ENCODE assay signal across 11 cellular contexts in the genomic region with DNA sequence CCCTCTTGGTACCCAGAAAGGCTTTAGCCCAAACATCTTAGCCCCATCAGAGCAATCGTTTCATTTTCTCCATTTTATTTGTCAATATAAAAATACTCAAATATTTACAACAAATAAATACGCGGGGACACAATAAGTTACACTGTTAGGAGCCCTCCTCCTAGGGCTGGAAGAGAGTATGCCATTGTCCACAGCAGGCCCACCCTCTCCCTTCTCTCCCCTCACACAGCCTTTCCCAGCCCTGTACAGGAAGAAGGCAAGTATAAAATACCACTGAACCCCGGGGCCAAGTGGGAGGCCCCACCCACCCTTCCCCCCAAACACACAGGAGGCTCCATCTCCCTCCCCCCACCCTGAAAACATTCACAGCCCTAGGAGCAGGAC. TPM values are rescaled to one million over a fixed set of nuclear protein-coding genes. Genes with fewer than 3 reads are reported as not detected.
DNase-seq lines count a peak whose midpoint lies in the region; ATAC-seq and TF ChIP-seq lines count a peak whose summit lies in the region.
"Had no signal": no experiment of that assay in that cellular context is flagged by ENCODE, and none has a peak within 500 bp of the region (broad histone marks: within the 10 kb centered on the region; RNA-seq: fewer than 3 reads in every experiment).

No MANE protein-coding gene starts in this region.

- H3K4me1 Mint-ChIP-seq in CD8-positive, alpha-beta memory T cell, result peaks cover 28 to 56% (median 43%) of the 10 kb centered on the region in 3 donors
- H3K4me1 Mint-ChIP-seq in activated naive CD8-positive, alpha-beta T cell treated with anti-CD3 and anti-CD28 coated beads, Interleukin-2, amount 50 U/mL, for 24 hours, result peaks cover 31% of the 10 kb centered on the region

- TF ChIP-seq POLR2A in body of pancreas (IDR thresholded peaks at IDR 0.05), result no peak

- ATAC-seq in activated naive CD8-positive, alpha-beta T cell treated with anti-CD3 and anti-CD28 coated beads, Interleukin-2, amount 50 U/mL, for 24 hours, result no peak
- ATAC-seq in mucosa of descending colon, result no peak
- no peak for ATAC-seq in body of pancreas
- ATAC-seq: esophagus mucosa had no signal

- DNase-seq in CD8-positive, alpha-beta memory T cell, result no peak
- DNase-seq in activated naive CD8-positive, alpha-beta T cell treated with anti-CD3 and anti-CD28 coated beads, Interleukin-2, amount 50 U/mL, for 24 hours, result no peak
- no peak for DNase-seq in smooth muscle cell (lab: John Stamatoyannopoulos, UW; ENCODE audit: unreplicated experiment)
- DNase-seq in mucosa of descending colon, result no peak
- no peak for DNase-seq in activated CD8-positive, alpha-beta memory T cell treated with anti-CD3 and anti-CD28 coated beads for 24 hours
- DNase-seq in Karpas-422, result no peak
- no peak for DNase-seq in body of pancreas
- DNase-seq: COR-L47 had no signal

- H3K27me3 Mint-ChIP-seq in CD8-positive, alpha-beta memory T cell, result no peaks in the 10 kb centered on the region
- no peaks in the 10 kb centered on the region for H3K27me3 Mint-ChIP-seq in activated naive CD8-positive, alpha-beta T cell treated with anti-CD3 and anti-CD28 coated beads, Interleukin-2, amount 50 U/mL, for 24 hours

- no peak overlapping the region for H3K4me2 ChIP-seq in smooth muscle cell
- no peak overlapping the region for H3K4me2 ChIP-seq in Karpas-422 (ENCODE audit: low read depth, low read length, poor library complexity, severe bottlenecking)

- peaks cover 32% of the 10 kb centered on the region for H3K4me1 ChIP-seq in CD8-positive, alpha-beta memory T cell (ENCODE audit: insufficient read depth, low read length)
- H3K4me1 ChIP-seq in smooth muscle cell (ENCODE audit: low read depth), result peaks cover 16% of the 10 kb centered on the region
- H3K4me1 ChIP-seq in mucosa of descending colon (ENCODE audit: low read depth), result peaks cover 26% of the 10 kb centered on the region
- H3K4me1 ChIP-seq in Karpas-422 (ENCODE audit: low read length), result peaks cover 17% of the 10 kb centered on the region
- H3K4me1 ChIP-seq in body of pancreas, result peaks cover 24% of the 10 kb centered on the region

- peaks cover 29% of the 10 kb centered on the region for H3K79me2 ChIP-seq in smooth muscle cell (ENCODE audit: low read depth)
- H3K79me2 ChIP-seq in Karpas-422 (ENCODE audit: low read length), result peaks cover 29% of the 10 kb centered on the region

- H3K27ac ChIP-seq in CD8-positive, alpha-beta memory T cell (ENCODE audit: low read depth, low read length), result no peak overlapping the region
- H3K27ac ChIP-seq in layer of hippocampus (ENCODE audit: low read depth, low read length) (peak overlapping the region; percentile 78), smooth muscle cell (ENCODE audit: low read depth) (peak overlapping the region; percentile 38), Karpas-422 (ENCODE audit: low read length) (no peak overlapping the region), body of pancreas (peak overlapping the region in 1 of 4 donors; percentile 46)

- H3K36me3 Mint-ChIP-seq in CD8-positive, alpha-beta memory T cell, result peaks cover 0 to 55% (median 12%) of the 10 kb centered on the region in 3 donors
- peaks cover 4% of the 10 kb centered on the region for H3K36me3 Mint-ChIP-seq in activated naive CD8-positive, alpha-beta T cell treated with anti-CD3 and anti-CD28 coated beads, Interleukin-2, amount 50 U/mL, for 24 hours (ENCODE audit: low read depth)

- intact Hi-C loops in mucosa of descending colon (cut with DNase I, micrococcal nuclease), result loop anchor here in 1 of 2 donors (5.0 kb wide), 1 partner anchor 93 kb away; no protein-coding TSS in a partner anchor
- intact Hi-C loops in body of pancreas (cut with DNase I), result loop anchor here (5.0 kb wide), 1 partner anchor 88 kb away; no protein-coding TSS in a partner anchor

- no peaks in the 10 kb centered on the region for H3K9me3 ChIP-seq in CD8-positive, alpha-beta memory T cell (ENCODE audit: low read length)
- H3K9me3 ChIP-seq in smooth muscle cell (replicated peaks; ENCODE audit: low read depth) (no peaks in the 10 kb centered on the region), mucosa of descending colon (no peaks in the 10 kb centered on the region), Karpas-422 (ENCODE audit: low read length) (no peaks in the 10 kb centered on the region), body of pancreas (no peaks in the 10 kb centered on the region)

- peak overlapping the region in 7 of 8 donors; percentile 8 to 82 (median 53) for H3K27ac Mint-ChIP-seq in CD8-positive, alpha-beta memory T cell
- H3K27ac Mint-ChIP-seq in activated naive CD8-positive, alpha-beta T cell treated with anti-CD3 and anti-CD28 coated beads, Interleukin-2, amount 50 U/mL, for 24 hours, result no peak overlapping the region

- H3K9ac ChIP-seq in smooth muscle cell (ENCODE audit: low read depth) (no peak overlapping the region), Karpas-422 (ENCODE audit: low read length) (no peak overlapping the region)

- no peak overlapping the region for H3K4me3 ChIP-seq in CD8-positive, alpha-beta memory T cell (ENCODE audit: low read length)
- no peak overlapping the region for H3K4me3 ChIP-seq in smooth muscle cell
- no peak overlapping the region for H3K4me3 ChIP-seq in mucosa of descending colon
- no peak overlapping the region for H3K4me3 ChIP-seq in Karpas-422 (ENCODE audit: low read length)
- H3K4me3 ChIP-seq in body of pancreas, result no peak overlapping the region

- peaks cover 26% of the 10 kb centered on the region for H3F3A ChIP-seq in smooth muscle cell (ENCODE audit: low read depth)

- CTCF ChIA-PET in CD8-positive, alpha-beta memory T cell (lab: Charles Lee), result interaction anchor here (1.8 to 14.3 kb wide), 2 partner anchors 92 to 96 kb away, joined by 3 to 358 read pairs; no protein-coding TSS in a partner anchor

- peaks cover 6% of the 10 kb centered on the region for H3K36me3 ChIP-seq in CD8-positive, alpha-beta memory T cell (ENCODE audit: insufficient read depth, low read length)
- no peaks in the 10 kb centered on the region for H3K36me3 ChIP-seq in smooth muscle cell (ENCODE audit: low read depth)
- H3K36me3 ChIP-seq in mucosa of descending colon (ENCODE audit: low read depth), result no peaks in the 10 kb centered on the region
- H3K36me3 ChIP-seq in Karpas-422 (ENCODE audit: insufficient read depth, low read length), result no peaks in the 10 kb centered on the region
- peaks cover 3 to 10% of the 10 kb centered on the region in 2 donors for H3K36me3 ChIP-seq in body of pancreas (replicated peaks in 1 of 2; ENCODE audit: insufficient read depth in 1 of 2, low read depth in 2 of 2)

- no peak for TF ChIP-seq CTCF in smooth muscle cell (IDR thresholded peaks at IDR 0.05; ENCODE audit: borderline replicate concordance, insufficient read depth, poor library complexity, severe bottlenecking)
- no peak for TF ChIP-seq CTCF in mucosa of descending colon (IDR thresholded peaks at IDR 0.05)
- no peak for TF ChIP-seq CTCF in body of pancreas (IDR thresholded peaks at IDR 0.05)

- WGBS in smooth muscle cell (ENCODE audit: low lambda C conversion rate), result 93% methylated on average over 3 of the region's 4 CpGs
- 47 to 52% methylated on average over 4 of the region's 4 CpGs for WGBS in body of pancreas, 2 donors

- H4K20me1 ChIP-seq in smooth muscle cell (ENCODE audit: low read depth) (peaks cover 58% of the 10 kb centered on the region), Karpas-422 (ENCODE audit: insufficient read depth, low read depth, low read length) (no peaks in the 10 kb centered on the region)

- H2AFZ ChIP-seq in smooth muscle cell (ENCODE audit: low read depth), result no peak overlapping the region
- H2AFZ ChIP-seq in Karpas-422 (ENCODE audit: low read length), result no peak overlapping the region

- H3K4me3 Mint-ChIP-seq in CD8-positive, alpha-beta memory T cell, result peak overlapping the region in 6 of 7 donors; percentile 27 to 92 (median 60)
- peak overlapping the region; percentile 89 for H3K4me3 Mint-ChIP-seq in activated naive CD8-positive, alpha-beta T cell treated with anti-CD3 and anti-CD28 coated beads, Interleukin-2, amount 50 U/mL, for 24 hours

- H3K9me2 ChIP-seq in Karpas-422 (replicated peaks; ENCODE audit: insufficient read depth, low read length), result no peaks in the 10 kb centered on the region

- no peaks in the 10 kb centered on the region for H3K27me3 ChIP-seq in CD8-positive, alpha-beta memory T cell (ENCODE audit: insufficient read depth, low read length, poor library complexity, severe bottlenecking)
- H3K27me3 ChIP-seq in layer of hippocampus (ENCODE audit: control insufficient read depth, insufficient read depth, low read length) (no peaks in the 10 kb centered on the region), smooth muscle cell (ENCODE audit: low read depth) (no peaks in the 10 kb centered on the region), Karpas-422 (ENCODE audit: low read length) (no peaks in the 10 kb centered on the region), body of pancreas (no peaks in the 10 kb centered on the region)

- POLR2A ChIA-PET in CD8-positive, alpha-beta memory T cell (lab: Charles Lee), result no interaction called here

- H3K9me3 Mint-ChIP-seq in CD8-positive, alpha-beta memory T cell, result no peaks in the 10 kb centered on the region
- no peaks in the 10 kb centered on the region for H3K9me3 Mint-ChIP-seq in activated naive CD8-positive, alpha-beta T cell treated with anti-CD3 and anti-CD28 coated beads, Interleukin-2, amount 50 U/mL, for 24 hours
- H3K9me3 Mint-ChIP-seq: T-helper 1 cell treated with Interleukin-12 subunit alpha and Interleukin-12 subunit beta and Interleukin-4 antibody, amounts not matched to agents 30 μg/mL and 1 μg/mL, for 36 hours had no signal

RNA-seq across cellular contexts. Expression of a gene that starts 1.9 kb away (rescaled TPM):
- 10 to 100 TPM; 30.9 to 32.2 TPM for total RNA-seq in CD8-positive, alpha-beta memory T cell
- polyA plus RNA-seq in CD8-positive, alpha-beta memory T cell, result 29.6 TPM
- total RNA-seq in smooth muscle cell, result 7.9 and 9.6 TPM in 2 replicates
- polyA plus RNA-seq in smooth muscle cell, result 16.5 and 19.1 TPM in 2 replicates
- 10 to 100 TPM; 11.2 to 14.1 (median 12.2) TPM for total RNA-seq in mucosa of descending colon
- 11.1 and 12.5 TPM in 2 replicates for total RNA-seq in Karpas-422 (2014; rRNA removed; shearing (Covaris generic); ENCODE audit: low replicate concordance)
- total RNA-seq in body of pancreas, result 10 to 100 TPM in 1 of 2 donors, 1 to 10 TPM in 1; 2.3 to 14.3 TPM

RNA-seq across cellular contexts. Expression of a gene that starts 10.2 kb away (rescaled TPM):
- total RNA-seq in CD8-positive, alpha-beta memory T cell, result 10 to 100 TPM; 16.6 to 18.7 TPM
- polyA plus RNA-seq in CD8-positive, alpha-beta memory T cell, result 7.1 TPM
- total RNA-seq in smooth muscle cell, result 41.0 and 42.0 TPM in 2 replicates
- polyA plus RNA-seq in smooth muscle cell, result 39.3 and 40.7 TPM in 2 replicates
- 10 to 100 TPM; 14.4 to 83.8 (median 17.5) TPM for total RNA-seq in mucosa of descending colon
- total RNA-seq in Karpas-422 (2014; rRNA removed; shearing (Covaris generic); ENCODE audit: low replicate concordance), result 2.5 and 6.3 TPM in 2 replicates
- total RNA-seq in body of pancreas, result 10 to 100 TPM; 11.2 to 13.7 TPM

RNA-seq across cellular contexts. Expression of a gene that starts 15.9 kb away (rescaled TPM):
- total RNA-seq in CD8-positive, alpha-beta memory T cell, result 1 to 10 TPM; 3.8 to 3.9 TPM
- polyA plus RNA-seq in CD8-positive, alpha-beta memory T cell, result 0.47 TPM
- total RNA-seq in smooth muscle cell (1.6 and 5.6 TPM in 2 replicates), mucosa of descending colon (1 to 10 TPM; 3.2 to 5.1 (median 4.9) TPM), body of pancreas (10 to 100 TPM in 1 of 2 donors, 1 to 10 TPM in 1; 4.2 to 12.9 TPM)
- 1.7 and 3.5 TPM in 2 replicates for polyA plus RNA-seq in smooth muscle cell
- total RNA-seq in Karpas-422 (2014; rRNA removed; shearing (Covaris generic); ENCODE audit: low replicate concordance), result 1.6 and 9.8 TPM in 2 replicates

RNA-seq across cellular contexts. Expression of a gene that starts 43.6 kb away (rescaled TPM):
- 10 to 100 TPM; 32.6 to 36.6 TPM for total RNA-seq in CD8-positive, alpha-beta memory T cell
- polyA plus RNA-seq in CD8-positive, alpha-beta memory T cell, result 13.0 TPM
- total RNA-seq in smooth muscle cell, result 2.4 and 3.2 TPM in 2 replicates
- polyA plus RNA-seq in smooth muscle cell, result 4.8 and 5.5 TPM in 2 replicates
- 10 to 100 TPM; 21.2 to 35.5 (median 33.4) TPM for total RNA-seq in mucosa of descending colon
- total RNA-seq in Karpas-422 (2014; rRNA removed; shearing (Covaris generic); ENCODE audit: low replicate concordance), result 7.0 and 7.9 TPM in 2 replicates
- total RNA-seq in body of pancreas, result 10 to 100 TPM; 18.2 to 57.7 TPM

Comparison
In these comparisons a context has a peak if more than half of its experiments do, and no peak if none do; other contexts are left out.
1. H3K27ac ChIP-seq: peak in layer of hippocampus (single experiment) and smooth muscle cell (single experiment); none in CD8-positive, alpha-beta memory T cell (single experiment) and Karpas-422 (single experiment).